In the genomic region with DNA sequence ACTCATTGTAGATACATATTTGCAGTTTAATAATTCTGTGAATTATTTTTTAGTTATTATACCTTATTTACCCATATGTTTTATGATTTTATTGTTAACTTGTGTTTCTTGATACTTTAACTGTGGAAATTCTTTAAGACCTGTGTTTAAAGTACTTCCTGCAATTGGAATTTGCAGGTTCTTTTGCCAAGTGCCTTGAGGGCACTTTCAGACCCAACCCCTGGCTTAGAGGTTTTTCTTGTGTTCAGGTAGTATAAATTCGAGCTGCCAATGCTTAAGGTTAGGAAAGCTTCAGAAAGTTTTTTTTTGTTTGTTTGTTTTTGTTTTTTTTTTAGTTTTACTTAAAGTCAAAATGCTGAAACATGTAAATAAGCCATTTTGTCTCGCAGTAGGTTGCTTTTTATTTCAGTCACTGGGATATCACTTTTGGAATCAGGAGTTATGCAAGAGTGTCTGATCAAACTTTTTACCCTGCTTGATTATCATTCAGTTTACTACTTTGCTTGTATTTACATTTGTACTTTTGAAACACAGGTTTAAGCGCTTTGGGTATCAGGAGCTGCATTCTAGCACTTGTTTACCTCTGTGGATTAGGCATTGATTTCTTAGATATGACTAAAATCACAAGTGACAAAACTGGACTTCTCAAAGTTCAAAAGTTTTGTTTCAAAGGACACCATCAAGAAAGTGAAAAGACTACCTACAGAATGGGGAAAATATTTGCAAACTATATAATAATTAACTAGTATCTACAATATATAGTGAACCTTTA, we compare ENCODE assay signal across 26 cellular contexts. TPM values are rescaled to one million over a fixed set of nuclear protein-coding genes. Genes with fewer than 3 reads are reported as not detected.
"Had no signal": no experiment of that assay in that cellular context is flagged by ENCODE, and none has a peak within 500 bp of the region (broad histone marks: within the 10 kb centered on the region; RNA-seq: fewer than 3 reads in every experiment).

No MANE protein-coding gene starts in this region.

- H3K4me3 ChIP-seq: adrenal gland, SJSA1 had no signal

- H3K4me1 ChIP-seq: adrenal gland, SJSA1 had no signal

- H3K9me3 ChIP-seq: adrenal gland, SJSA1 had no signal

- FAIRE-seq: RCC 7860 had no signal

- H3K36me3 ChIP-seq: adrenal gland, SJSA1 had no signal

- H3K27ac ChIP-seq: adrenal gland, SJSA1 had no signal

- H3K27me3 ChIP-seq: adrenal gland, SJSA1 had no signal

- ATAC-seq: activated CD8-positive, alpha-beta T cell treated with anti-CD3 and anti-CD28 coated beads, Interleukin-2, amount 10 ng/mL, durations not matched to agents 7 days and 5 days; SK-N-SH treated with all-trans-retinoic acid at 6 μM for 48 hours had no signal

- DNase-seq: activated CD4-positive, alpha-beta T cell treated with anti-CD3 and anti-CD28 coated beads for 48 hours; activated CD4-positive, alpha-beta T cell treated with anti-CD3 and anti-CD28 coated beads, Interleukin-2, amount 50 U/mL, for 4 hours; activated CD4-positive, CD25-positive, alpha-beta regulatory T cell treated with anti-CD3 and anti-CD28 coated beads, Interleukin-2, amount 50 U/mL, for 72 hours; activated CD8-positive, alpha-beta memory T cell treated with anti-CD3 and anti-CD28 coated beads, Interleukin-2, amount 50 U/mL, for 48 hours; activated CD8-positive, alpha-beta T cell treated with anti-CD3 and anti-CD28 coated beads, Interleukin-2, amount 10 ng/mL, durations not matched to agents 7 days and 5 days; activated naive CD4-positive, alpha-beta T cell treated with anti-CD3 and anti-CD28 coated beads, Interleukin-2, amount 50 U/mL, for 16 hours; activated naive CD8-positive, alpha-beta T cell treated with anti-CD3 and anti-CD28 coated beads, Interleukin-2, amount 10 ng/mL, durations not matched to agents 7 days and 5 days; activated T-cell treated with anti-CD3 and anti-CD28 coated beads, Interleukin-2, amount 50 U/mL, for 1 hour; adrenal gland; anterior cingulate cortex; caudate nucleus; KG1; NCI-H1092 treated with DMSO at 0.1 percent for 48 hours; NCI-H1417 treated with DMSO at 0.1 percent for 48 hours; NCI-H1694; NCI-H2081; NCI-H446; NCI-H524; SHP77; SW 1271 had no signal

RNA-seq across cellular contexts. Expression of gene TDRD15, which starts 31.8 kb away (rescaled TPM):
- total RNA-seq: activated CD8-positive, alpha-beta T cell treated with anti-CD3 and anti-CD28 coated beads, Interleukin-2, amount 10 ng/mL, durations not matched to agents 7 days and 5 days; adrenal gland; LHCN-M2; MCF 10A; SJSA1; T-helper 1 cell treated with Interleukin-12 subunit alpha and Interleukin-12 subunit beta and Interleukin-4 antibody, amounts not matched to agents 30 ng/mL and 1 ng/mL, for 36 hours had no signal
- polyA plus RNA-seq: adrenal gland had no signal
